ENCODE assay signal across 1 cellular context in the genomic region with DNA sequence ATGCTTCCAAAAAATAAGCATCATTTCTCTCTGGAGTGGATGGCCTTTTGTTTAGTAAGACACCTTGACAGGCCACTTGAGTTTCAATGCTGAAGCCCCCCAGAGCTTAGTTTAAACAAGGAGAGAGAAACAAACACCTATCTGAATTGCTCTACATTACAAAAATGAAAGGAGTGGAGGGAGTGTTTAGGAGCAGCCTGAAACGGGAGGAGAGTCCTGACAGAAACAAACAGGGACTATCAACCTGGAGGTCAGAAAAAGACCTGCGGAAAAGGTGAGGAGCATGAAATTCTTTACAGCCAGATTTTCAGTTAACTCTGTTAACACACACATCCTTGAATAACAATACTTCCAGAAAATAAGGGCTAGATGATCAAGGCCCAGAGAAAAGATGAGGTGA.
TF ChIP-seq lines count a peak whose summit lies in the region.

No MANE protein-coding gene starts in this region.

TF ChIP-seq in GM23338, 12 proteins besides CTCF, POLR2A, EP300 and RAD21 (continued from another document):
- TF ChIP-seq STAT1 (IDR thresholded peaks at IDR 0.05; ENCODE audit: unreplicated experiment) (no peak), EZH2 (IDR thresholded peaks at IDR 0.05; ENCODE audit: low read depth, unreplicated experiment) (no peak), POLR2AphosphoS5 (IDR thresholded peaks at IDR 0.05; ENCODE audit: low read depth) (no peak), CREB1 (CRISPR knock-in tag; IDR thresholded peaks at IDR 0.05; ENCODE audit: low read depth) (no peak), NANOG (IDR thresholded peaks at IDR 0.05; ENCODE audit: borderline replicate concordance) (no peak), JUNB (IDR thresholded peaks at IDR 0.05; ENCODE audit: unreplicated experiment) (no peak), ZNF114 (CRISPR knock-in tag; IDR thresholded peaks at IDR 0.05) (no peak), EZH2phosphoT487 (IDR thresholded peaks at IDR 0.05; ENCODE audit: unreplicated experiment) (no peak)
- TF ChIP-seq, protein P1, sequence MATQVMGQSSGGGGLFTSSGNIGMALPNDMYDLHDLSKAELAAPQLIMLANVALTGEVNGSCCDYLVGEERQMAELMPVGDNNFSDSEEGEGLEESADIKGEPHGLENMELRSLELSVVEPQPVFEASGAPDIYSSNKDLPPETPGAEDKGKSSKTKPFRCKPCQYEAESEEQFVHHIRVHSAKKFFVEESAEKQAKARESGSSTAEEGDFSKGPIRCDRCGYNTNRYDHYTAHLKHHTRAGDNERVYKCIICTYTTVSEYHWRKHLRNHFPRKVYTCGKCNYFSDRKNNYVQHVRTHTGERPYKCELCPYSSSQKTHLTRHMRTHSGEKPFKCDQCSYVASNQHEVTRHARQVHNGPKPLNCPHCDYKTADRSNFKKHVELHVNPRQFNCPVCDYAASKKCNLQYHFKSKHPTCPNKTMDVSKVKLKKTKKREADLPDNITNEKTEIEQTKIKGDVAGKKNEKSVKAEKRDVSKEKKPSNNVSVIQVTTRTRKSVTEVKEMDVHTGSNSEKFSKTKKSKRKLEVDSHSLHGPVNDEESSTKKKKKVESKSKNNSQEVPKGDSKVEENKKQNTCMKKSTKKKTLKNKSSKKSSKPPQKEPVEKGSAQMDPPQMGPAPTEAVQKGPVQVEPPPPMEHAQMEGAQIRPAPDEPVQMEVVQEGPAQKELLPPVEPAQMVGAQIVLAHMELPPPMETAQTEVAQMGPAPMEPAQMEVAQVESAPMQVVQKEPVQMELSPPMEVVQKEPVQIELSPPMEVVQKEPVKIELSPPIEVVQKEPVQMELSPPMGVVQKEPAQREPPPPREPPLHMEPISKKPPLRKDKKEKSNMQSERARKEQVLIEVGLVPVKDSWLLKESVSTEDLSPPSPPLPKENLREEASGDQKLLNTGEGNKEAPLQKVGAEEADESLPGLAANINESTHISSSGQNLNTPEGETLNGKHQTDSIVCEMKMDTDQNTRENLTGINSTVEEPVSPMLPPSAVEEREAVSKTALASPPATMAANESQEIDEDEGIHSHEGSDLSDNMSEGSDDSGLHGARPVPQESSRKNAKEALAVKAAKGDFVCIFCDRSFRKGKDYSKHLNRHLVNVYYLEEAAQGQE (IDR thresholded peaks at IDR 0.05; ENCODE audit: unreplicated experiment): no peak
- TF ChIP-seq, protein P2, sequence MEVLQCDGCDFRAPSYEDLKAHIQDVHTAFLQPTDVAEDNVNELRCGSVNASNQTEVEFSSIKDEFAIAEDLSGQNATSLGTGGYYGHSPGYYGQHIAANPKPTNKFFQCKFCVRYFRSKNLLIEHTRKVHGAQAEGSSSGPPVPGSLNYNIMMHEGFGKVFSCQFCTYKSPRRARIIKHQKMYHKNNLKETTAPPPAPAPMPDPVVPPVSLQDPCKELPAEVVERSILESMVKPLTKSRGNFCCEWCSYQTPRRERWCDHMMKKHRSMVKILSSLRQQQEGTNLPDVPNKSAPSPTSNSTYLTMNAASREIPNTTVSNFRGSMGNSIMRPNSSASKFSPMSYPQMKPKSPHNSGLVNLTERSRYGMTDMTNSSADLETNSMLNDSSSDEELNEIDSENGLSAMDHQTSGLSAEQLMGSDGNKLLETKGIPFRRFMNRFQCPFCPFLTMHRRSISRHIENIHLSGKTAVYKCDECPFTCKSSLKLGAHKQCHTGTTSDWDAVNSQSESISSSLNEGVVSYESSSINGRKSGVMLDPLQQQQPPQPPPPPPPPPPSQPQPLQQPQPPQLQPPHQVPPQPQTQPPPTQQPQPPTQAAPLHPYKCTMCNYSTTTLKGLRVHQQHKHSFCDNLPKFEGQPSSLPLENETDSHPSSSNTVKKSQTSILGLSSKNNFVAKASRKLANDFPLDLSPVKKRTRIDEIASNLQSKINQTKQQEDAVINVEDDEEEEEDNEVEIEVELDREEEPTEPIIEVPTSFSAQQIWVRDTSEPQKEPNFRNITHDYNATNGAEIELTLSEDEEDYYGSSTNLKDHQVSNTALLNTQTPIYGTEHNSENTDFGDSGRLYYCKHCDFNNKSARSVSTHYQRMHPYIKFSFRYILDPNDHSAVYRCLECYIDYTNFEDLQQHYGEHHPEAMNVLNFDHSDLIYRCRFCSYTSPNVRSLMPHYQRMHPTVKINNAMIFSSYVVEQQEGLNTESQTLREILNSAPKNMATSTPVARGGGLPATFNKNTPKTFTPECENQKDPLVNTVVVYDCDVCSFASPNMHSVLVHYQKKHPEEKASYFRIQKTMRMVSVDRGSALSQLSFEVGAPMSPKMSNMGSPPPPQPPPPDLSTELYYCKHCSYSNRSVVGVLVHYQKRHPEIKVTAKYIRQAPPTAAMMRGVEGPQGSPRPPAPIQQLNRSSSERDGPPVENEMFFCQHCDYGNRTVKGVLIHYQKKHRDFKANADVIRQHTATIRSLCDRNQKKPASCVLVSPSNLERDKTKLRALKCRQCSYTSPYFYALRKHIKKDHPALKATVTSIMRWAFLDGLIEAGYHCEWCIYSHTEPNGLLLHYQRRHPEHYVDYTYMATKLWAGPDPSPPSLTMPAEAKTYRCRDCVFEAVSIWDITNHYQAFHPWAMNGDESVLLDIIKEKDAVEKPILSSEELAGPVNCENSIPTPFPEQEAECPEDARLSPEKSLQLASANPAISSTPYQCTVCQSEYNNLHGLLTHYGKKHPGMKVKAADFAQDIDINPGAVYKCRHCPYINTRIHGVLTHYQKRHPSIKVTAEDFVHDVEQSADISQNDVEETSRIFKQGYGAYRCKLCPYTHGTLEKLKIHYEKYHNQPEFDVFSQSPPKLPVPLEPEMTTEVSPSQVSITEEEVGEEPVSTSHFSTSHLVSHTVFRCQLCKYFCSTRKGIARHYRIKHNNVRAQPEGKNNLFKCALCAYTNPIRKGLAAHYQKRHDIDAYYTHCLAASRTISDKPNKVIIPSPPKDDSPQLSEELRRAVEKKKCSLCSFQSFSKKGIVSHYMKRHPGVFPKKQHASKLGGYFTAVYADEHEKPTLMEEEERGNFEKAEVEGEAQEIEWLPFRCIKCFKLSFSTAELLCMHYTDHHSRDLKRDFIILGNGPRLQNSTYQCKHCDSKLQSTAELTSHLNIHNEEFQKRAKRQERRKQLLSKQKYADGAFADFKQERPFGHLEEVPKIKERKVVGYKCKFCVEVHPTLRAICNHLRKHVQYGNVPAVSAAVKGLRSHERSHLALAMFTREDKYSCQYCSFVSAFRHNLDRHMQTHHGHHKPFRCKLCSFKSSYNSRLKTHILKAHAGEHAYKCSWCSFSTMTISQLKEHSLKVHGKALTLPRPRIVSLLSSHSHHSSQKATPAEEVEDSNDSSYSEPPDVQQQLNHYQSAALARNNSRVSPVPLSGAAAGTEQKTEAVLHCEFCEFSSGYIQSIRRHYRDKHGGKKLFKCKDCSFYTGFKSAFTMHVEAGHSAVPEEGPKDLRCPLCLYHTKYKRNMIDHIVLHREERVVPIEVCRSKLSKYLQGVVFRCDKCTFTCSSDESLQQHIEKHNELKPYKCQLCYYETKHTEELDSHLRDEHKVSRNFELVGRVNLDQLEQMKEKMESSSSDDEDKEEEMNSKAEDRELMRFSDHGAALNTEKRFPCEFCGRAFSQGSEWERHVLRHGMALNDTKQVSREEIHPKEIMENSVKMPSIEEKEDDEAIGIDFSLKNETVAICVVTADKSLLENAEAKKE (CRISPR knock-in tag; IDR thresholded peaks at IDR 0.05): no peak
